In genomic region chr22:36027960-36028645, GRCh38 we compare ENCODE assay signal across 1 cellular context.
A peak's percentile ranks its signal among the peaks of the same experiment; 100 is the strongest.
TF ChIP-seq lines count a peak whose summit lies in the region.

No MANE protein-coding gene starts in this region.

TF ChIP-seq in HepG2, 621 proteins besides CTCF, POLR2A, EP300 and RAD21 (continued from another document and continues in another):
- no peak for TF ChIP-seq ZBTB10 (CRISPR knock-in tag; IDR thresholded peaks at IDR 0.05; ENCODE audit: borderline replicate concordance)
- no peak for TF ChIP-seq THAP9 (CRISPR knock-in tag; IDR thresholded peaks at IDR 0.05; ENCODE audit: borderline replicate concordance)
- no peak for TF ChIP-seq ZSCAN21 (CRISPR knock-in tag; IDR thresholded peaks at IDR 0.05; ENCODE audit: borderline replicate concordance)
- no peak for TF ChIP-seq LCORL (IDR thresholded peaks at IDR 0.05)
- no peak for TF ChIP-seq LCORL (CRISPR knock-in tag; IDR thresholded peaks at IDR 0.05)
- TF ChIP-seq ZNF740 (CRISPR knock-in tag; IDR thresholded peaks at IDR 0.05) = no peak
- TF ChIP-seq SOX13 (IDR thresholded peaks at IDR 0.05) = no peak
- TF ChIP-seq SOX13 (CRISPR knock-in tag; conservative IDR thresholded peaks at IDR 0.05 in 1 of 2, IDR thresholded peaks at IDR 0.05 in 1 of 2) = no peak
- no peak for TF ChIP-seq IRX3 (CRISPR knock-in tag; IDR thresholded peaks at IDR 0.05; ENCODE audit: borderline replicate concordance, low read depth)
- TF ChIP-seq HMGXB3 (CRISPR knock-in tag; IDR thresholded peaks at IDR 0.05; ENCODE audit: borderline replicate concordance) = no peak
- no peak for TF ChIP-seq HNRNPUL1 (IDR thresholded peaks at IDR 0.05; ENCODE audit: low read depth, low read length)
- TF ChIP-seq ZNF160 (CRISPR knock-in tag; IDR thresholded peaks at IDR 0.05) = no peak
- TF ChIP-seq SALL2 (CRISPR knock-in tag; IDR thresholded peaks at IDR 0.05) = peak; percentile 37; the same call in 1 of the 2 replicates
- no peak for TF ChIP-seq LRRFIP1 (CRISPR knock-in tag; conservative IDR thresholded peaks at IDR 0.05)
- no peak for TF ChIP-seq ZNF503 (CRISPR knock-in tag; IDR thresholded peaks at IDR 0.05)
- no peak for TF ChIP-seq EEA1 (CRISPR knock-in tag; IDR thresholded peaks at IDR 0.05; ENCODE audit: borderline replicate concordance)
- no peak; the same call in 1 of the 2 replicates for TF ChIP-seq MAZ (IDR thresholded peaks at IDR 0.05; ENCODE audit: borderline replicate concordance, low read depth, low read length)
- TF ChIP-seq MAZ (CRISPR knock-in tag; IDR thresholded peaks at IDR 0.05; ENCODE audit: low read depth) = no peak
- TF ChIP-seq ZBTB8A (CRISPR knock-in tag; IDR thresholded peaks at IDR 0.05; ENCODE audit: borderline replicate concordance, low read depth) = no peak
- TF ChIP-seq ZNF34 (CRISPR knock-in tag; IDR thresholded peaks at IDR 0.05; ENCODE audit: borderline replicate concordance) = no peak
- 0 out of 2 replicates have a peak, but pooled peaks have one; percentile 38 for TF ChIP-seq ZFP41 (CRISPR knock-in tag; IDR thresholded peaks at IDR 0.05; ENCODE audit: borderline replicate concordance)
- TF ChIP-seq ZNF761 (CRISPR knock-in tag; conservative IDR thresholded peaks at IDR 0.05) = 0 out of 2 replicates have a peak, but pooled peaks have one; percentile 58
- TF ChIP-seq POGZ (CRISPR knock-in tag; IDR thresholded peaks at IDR 0.05) = no peak
- no peak; the same call in 1 of the 2 replicates for TF ChIP-seq PATZ1 (CRISPR knock-in tag; IDR thresholded peaks at IDR 0.05)
- TF ChIP-seq PPARG (CRISPR knock-in tag; conservative IDR thresholded peaks at IDR 0.05) = no peak
- TF ChIP-seq ZNF839 (CRISPR knock-in tag; IDR thresholded peaks at IDR 0.05; ENCODE audit: borderline replicate concordance) = no peak
- TF ChIP-seq ZNF317 (CRISPR knock-in tag; IDR thresholded peaks at IDR 0.05) = no peak
- TF ChIP-seq ZBTB21 (CRISPR knock-in tag; IDR thresholded peaks at IDR 0.05) = no peak
- TF ChIP-seq GPBP1L1 (CRISPR knock-in tag; IDR thresholded peaks at IDR 0.05) = no peak
- no peak for TF ChIP-seq ZNF12 (CRISPR knock-in tag; IDR thresholded peaks at IDR 0.05)
